Comparison of ENCODE assay signal across 1 cellular context in the genomic region with DNA sequence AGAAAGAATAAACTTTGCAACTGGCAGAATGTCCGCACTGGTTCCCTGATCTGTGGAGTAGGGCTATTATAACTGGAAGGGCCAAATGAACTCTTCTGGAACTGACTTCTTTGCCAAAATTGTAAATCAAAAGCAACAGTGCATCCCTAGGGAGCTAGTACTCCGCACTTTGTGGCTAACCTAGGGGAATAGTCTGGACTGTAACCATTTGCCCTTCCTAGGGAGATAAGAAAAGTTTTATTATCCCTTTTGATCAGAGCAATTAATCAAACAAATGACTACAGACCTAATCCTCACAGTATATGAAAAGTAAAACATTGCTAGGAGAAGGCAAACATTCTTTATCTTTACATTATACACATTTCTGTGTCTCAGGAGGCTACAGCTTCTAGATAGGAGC.
TF ChIP-seq lines count a peak whose summit lies in the region.

No MANE protein-coding gene starts in this region.

TF ChIP-seq in HEK293, 187 proteins besides CTCF, POLR2A, EP300 and RAD21 (continued from another document):
- TF ChIP-seq ZNF292 (tag by site-specific recombination; IDR thresholded peaks at IDR 0.05; ENCODE audit: borderline replicate concordance, low read depth) (no peak), ZNF792 (tag by site-specific recombination; IDR thresholded peaks at IDR 0.05) (no peak), ZBTB8A (tag by site-specific recombination; IDR thresholded peaks at IDR 0.05) (0 out of 2 replicates have a peak, but pooled peaks have one; percentile 24), ZBTB7A (tag by site-specific recombination; IDR thresholded peaks at IDR 0.05; ENCODE audit: low read depth) (no peak), ELK4 (IDR thresholded peaks at IDR 0.05; ENCODE audit: borderline replicate concordance, low read depth, low read length) (no peak), ZNF423 (tag by site-specific recombination; IDR thresholded peaks at IDR 0.05) (peak; percentile 86), ZNF670 (tag by site-specific recombination; IDR thresholded peaks at IDR 0.05; ENCODE audit: low read depth) (no peak), ZNF488 (tag by site-specific recombination; IDR thresholded peaks at IDR 0.05) (no peak), ZNF202 (tag by site-specific recombination; IDR thresholded peaks at IDR 0.05; ENCODE audit: borderline replicate concordance) (no peak), ZNF544 (tag by site-specific recombination; IDR thresholded peaks at IDR 0.05) (no peak), ZNF23 (tag by site-specific recombination; IDR thresholded peaks at IDR 0.05; ENCODE audit: borderline replicate concordance) (no peak), ZNF280D (tag by site-specific recombination; IDR thresholded peaks at IDR 0.05) (no peak), ZNF274 (IDR thresholded peaks at IDR 0.05; ENCODE audit: low read length) (no peak), ZNF274 (tag by site-specific recombination; IDR thresholded peaks at IDR 0.05; ENCODE audit: borderline replicate concordance) (no peak), ZNF664 (tag by site-specific recombination; IDR thresholded peaks at IDR 0.05) (peak; percentile 30; the same call in 1 of the 2 replicates), KLF8 (tag by site-specific recombination; IDR thresholded peaks at IDR 0.05) (0 out of 2 replicates have a peak, but pooled peaks have one; percentile 26), ZNF645 (tag by site-specific recombination; IDR thresholded peaks at IDR 0.05) (no peak), FEZF1 (tag by site-specific recombination; IDR thresholded peaks at IDR 0.05) (peak; percentile 91), ZNF629 (tag by site-specific recombination; IDR thresholded peaks at IDR 0.05) (no peak; the same call in 1 of the 2 replicates), YY1 (tag by site-specific recombination; IDR thresholded peaks at IDR 0.05) (no peak), ZNF354C (tag by site-specific recombination; IDR thresholded peaks at IDR 0.05; ENCODE audit: borderline replicate concordance, low read depth) (no peak), TRIM28 (IDR thresholded peaks at IDR 0.05; ENCODE audit: borderline replicate concordance, low read length) (peak; percentile 83), ZNF830 (tag by site-specific recombination; IDR thresholded peaks at IDR 0.05; ENCODE audit: low read depth) (no peak), SCRT1 (tag by site-specific recombination; IDR thresholded peaks at IDR 0.05; ENCODE audit: borderline replicate concordance) (peak; percentile 90), ZXDB (tag by site-specific recombination; IDR thresholded peaks at IDR 0.05) (peak; percentile 86), ZBTB44 (tag by site-specific recombination; IDR thresholded peaks at IDR 0.05) (0 out of 2 replicates have a peak, but pooled peaks have one; percentile 24), ZNF558 (tag by site-specific recombination; IDR thresholded peaks at IDR 0.05) (no peak), OVOL3 (tag by site-specific recombination; IDR thresholded peaks at IDR 0.05) (0 out of 2 replicates have a peak, but pooled peaks have one; percentile 29), ZNF10 (tag by site-specific recombination; IDR thresholded peaks at IDR 0.05) (peak; percentile 16; the same call in 1 of the 2 replicates)
- TF ChIP-seq, protein P1, sequence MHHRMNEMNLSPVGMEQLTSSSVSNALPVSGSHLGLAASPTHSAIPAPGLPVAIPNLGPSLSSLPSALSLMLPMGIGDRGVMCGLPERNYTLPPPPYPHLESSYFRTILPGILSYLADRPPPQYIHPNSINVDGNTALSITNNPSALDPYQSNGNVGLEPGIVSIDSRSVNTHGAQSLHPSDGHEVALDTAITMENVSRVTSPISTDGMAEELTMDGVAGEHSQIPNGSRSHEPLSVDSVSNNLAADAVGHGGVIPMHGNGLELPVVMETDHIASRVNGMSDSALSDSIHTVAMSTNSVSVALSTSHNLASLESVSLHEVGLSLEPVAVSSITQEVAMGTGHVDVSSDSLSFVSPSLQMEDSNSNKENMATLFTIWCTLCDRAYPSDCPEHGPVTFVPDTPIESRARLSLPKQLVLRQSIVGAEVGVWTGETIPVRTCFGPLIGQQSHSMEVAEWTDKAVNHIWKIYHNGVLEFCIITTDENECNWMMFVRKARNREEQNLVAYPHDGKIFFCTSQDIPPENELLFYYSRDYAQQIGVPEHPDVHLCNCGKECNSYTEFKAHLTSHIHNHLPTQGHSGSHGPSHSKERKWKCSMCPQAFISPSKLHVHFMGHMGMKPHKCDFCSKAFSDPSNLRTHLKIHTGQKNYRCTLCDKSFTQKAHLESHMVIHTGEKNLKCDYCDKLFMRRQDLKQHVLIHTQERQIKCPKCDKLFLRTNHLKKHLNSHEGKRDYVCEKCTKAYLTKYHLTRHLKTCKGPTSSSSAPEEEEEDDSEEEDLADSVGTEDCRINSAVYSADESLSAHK (tag by site-specific recombination; IDR thresholded peaks at IDR 0.05), result peak; percentile 56; the same call in 1 of the 2 replicates
- TF ChIP-seq, protein P2, sequence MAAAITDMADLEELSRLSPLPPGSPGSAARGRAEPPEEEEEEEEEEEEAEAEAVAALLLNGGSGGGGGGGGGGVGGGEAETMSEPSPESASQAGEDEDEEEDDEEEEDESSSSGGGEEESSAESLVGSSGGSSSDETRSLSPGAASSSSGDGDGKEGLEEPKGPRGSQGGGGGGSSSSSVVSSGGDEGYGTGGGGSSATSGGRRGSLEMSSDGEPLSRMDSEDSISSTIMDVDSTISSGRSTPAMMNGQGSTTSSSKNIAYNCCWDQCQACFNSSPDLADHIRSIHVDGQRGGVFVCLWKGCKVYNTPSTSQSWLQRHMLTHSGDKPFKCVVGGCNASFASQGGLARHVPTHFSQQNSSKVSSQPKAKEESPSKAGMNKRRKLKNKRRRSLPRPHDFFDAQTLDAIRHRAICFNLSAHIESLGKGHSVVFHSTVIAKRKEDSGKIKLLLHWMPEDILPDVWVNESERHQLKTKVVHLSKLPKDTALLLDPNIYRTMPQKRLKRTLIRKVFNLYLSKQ (tag by site-specific recombination; IDR thresholded peaks at IDR 0.05; ENCODE audit: borderline replicate concordance), result no peak
- TF ChIP-seq, protein P3, sequence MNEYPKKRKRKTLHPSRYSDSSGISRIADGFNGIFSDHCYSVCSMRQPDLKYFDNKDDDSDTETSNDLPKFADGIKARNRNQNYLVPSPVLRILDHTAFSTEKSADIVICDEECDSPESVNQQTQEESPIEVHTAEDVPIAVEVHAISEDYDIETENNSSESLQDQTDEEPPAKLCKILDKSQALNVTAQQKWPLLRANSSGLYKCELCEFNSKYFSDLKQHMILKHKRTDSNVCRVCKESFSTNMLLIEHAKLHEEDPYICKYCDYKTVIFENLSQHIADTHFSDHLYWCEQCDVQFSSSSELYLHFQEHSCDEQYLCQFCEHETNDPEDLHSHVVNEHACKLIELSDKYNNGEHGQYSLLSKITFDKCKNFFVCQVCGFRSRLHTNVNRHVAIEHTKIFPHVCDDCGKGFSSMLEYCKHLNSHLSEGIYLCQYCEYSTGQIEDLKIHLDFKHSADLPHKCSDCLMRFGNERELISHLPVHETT (tag by site-specific recombination; IDR thresholded peaks at IDR 0.05), result no peak
- TF ChIP-seq, protein P4, sequence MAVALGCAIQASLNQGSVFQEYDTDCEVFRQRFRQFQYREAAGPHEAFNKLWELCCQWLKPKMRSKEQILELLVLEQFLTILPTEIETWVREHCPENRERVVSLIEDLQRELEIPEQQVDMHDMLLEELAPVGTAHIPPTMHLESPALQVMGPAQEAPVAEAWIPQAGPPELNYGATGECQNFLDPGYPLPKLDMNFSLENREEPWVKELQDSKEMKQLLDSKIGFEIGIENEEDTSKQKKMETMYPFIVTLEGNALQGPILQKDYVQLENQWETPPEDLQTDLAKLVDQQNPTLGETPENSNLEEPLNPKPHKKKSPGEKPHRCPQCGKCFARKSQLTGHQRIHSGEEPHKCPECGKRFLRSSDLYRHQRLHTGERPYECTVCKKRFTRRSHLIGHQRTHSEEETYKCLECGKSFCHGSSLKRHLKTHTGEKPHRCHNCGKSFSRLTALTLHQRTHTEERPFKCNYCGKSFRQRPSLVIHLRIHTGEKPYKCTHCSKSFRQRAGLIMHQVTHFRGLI (tag by site-specific recombination; IDR thresholded peaks at IDR 0.05), result no peak
